9 cellular contexts compared by ENCODE assay signal in genomic region chr20:57225830-57226229, GRCh38. TPM values are rescaled to one million over a fixed set of nuclear protein-coding genes. Genes with fewer than 3 reads are reported as not detected.
"Had no signal": no experiment of that assay in that cellular context is flagged by ENCODE, and none has a peak within 500 bp of the region (broad histone marks: within the 10 kb centered on the region; RNA-seq: fewer than 3 reads in every experiment).

No MANE protein-coding gene starts in this region.

- H3K36me3 Mint-ChIP-seq: IgD-negative memory B cell had no signal

- H3K9ac ChIP-seq: GM23248 had no signal

- H3K27ac ChIP-seq: GM23248 had no signal

- DNase-seq: GM23248, GOT3, H9, HCEC 1CT, KBM-7 had no signal

- H3K9me3 Mint-ChIP-seq: H9, IgD-negative memory B cell had no signal

- H3K4me3 ChIP-seq: GM23248 had no signal

- H2AFZ ChIP-seq: GM23248 had no signal

- ATAC-seq: HepG2 had no signal

- H3K4me3 Mint-ChIP-seq: H9, IgD-negative memory B cell had no signal

- FAIRE-seq: H54, HepG2 had no signal

- H3K4me1 Mint-ChIP-seq: IgD-negative memory B cell had no signal

- H3K27ac Mint-ChIP-seq: H9, IgD-negative memory B cell had no signal

RNA-seq across cellular contexts. Expression of gene BMP7, which starts 40.6 kb away (rescaled TPM):
- total RNA-seq: GM23248, HepG2, HT-29 had no signal
- polyA plus RNA-seq: GM23248, HepG2, IgD-negative memory B cell had no signal
